Comparison of ENCODE assay signal across 26 cellular contexts in genomic region chr6:156575361-156575760, GRCh38.
"Had no signal": no experiment of that assay in that cellular context is flagged by ENCODE, and none has a peak within 500 bp of the region (broad histone marks: within the 10 kb centered on the region; RNA-seq: fewer than 3 reads in every experiment).

No MANE protein-coding gene starts in this region.

- DNase-seq: activated CD4-positive, alpha-beta T cell treated with anti-CD3 and anti-CD28 coated beads for 1 hour; activated CD4-positive, alpha-beta T cell treated with anti-CD3 and anti-CD28 coated beads for 4 hours; activated CD4-positive, alpha-beta T cell treated with anti-CD3 and anti-CD28 coated beads, Interleukin-2, amount 50 U/mL, for 1 hour; activated CD4-positive, alpha-beta T cell treated with anti-CD3 and anti-CD28 coated beads, Interleukin-2, amount 50 U/mL, for 48 hours; activated CD8-positive, alpha-beta memory T cell treated with anti-CD3 and anti-CD28 coated beads for 24 hours; activated CD8-positive, alpha-beta T cell treated with anti-CD3 and anti-CD28 coated beads for 36 hours; activated effector memory CD4-positive, alpha-beta T cell treated with anti-CD3 and anti-CD28 coated beads, Interleukin-2, amount 50 U/mL, for 16 hours; activated naive CD4-positive, alpha-beta T cell treated with anti-CD3 and anti-CD28 coated beads for 36 hours; activated naive CD8-positive, alpha-beta T cell treated with anti-CD3 and anti-CD28 coated beads for 36 hours; activated naive CD8-positive, alpha-beta T cell treated with anti-CD3 and anti-CD28 coated beads, Interleukin-2, amount 50 U/mL, for 24 hours; activated T-cell treated with anti-CD3 and anti-CD28 coated beads, Interleukin-2, amount 50 U/mL, for 48 hours; adrenal gland; amygdala; aorta; body of pancreas; caudate nucleus; colonic mucosa; effector CD8-positive, alpha-beta T cell; foreskin fibroblast; gastrocnemius medialis; glutamatergic neuron; heart left ventricle; T-helper 2 cell had no signal

- H3K9me3 ChIP-seq: adrenal gland, body of pancreas, colonic mucosa had no signal

- H3K4me3 ChIP-seq: adrenal gland, body of pancreas, colonic mucosa, gastrocnemius medialis, heart left ventricle had no signal

- H3K36me3 ChIP-seq: adrenal gland, colonic mucosa, gastrocnemius medialis, heart left ventricle had no signal

- H3K4me1 ChIP-seq: adrenal gland, body of pancreas, colonic mucosa, gastrocnemius medialis, heart left ventricle had no signal

- H3K27ac ChIP-seq: adrenal gland, body of pancreas, colonic mucosa, gastrocnemius medialis, heart left ventricle, VCaP had no signal

- H3K27me3 ChIP-seq: adrenal gland, body of pancreas, colonic mucosa, gastrocnemius medialis, heart left ventricle had no signal

- ATAC-seq: activated CD8-positive, alpha-beta T cell treated with anti-CD3 and anti-CD28 coated beads for 36 hours; activated naive CD8-positive, alpha-beta T cell treated with anti-CD3 and anti-CD28 coated beads, Interleukin-2, amount 50 U/mL, for 24 hours; body of pancreas; esophagus mucosa; gastrocnemius medialis; heart left ventricle; WTC11 had no signal
